1 cellular context compared by ENCODE assay signal in genomic region chr10:79420974-79421688, GRCh38.
TF ChIP-seq lines count a peak whose summit lies in the region.

No MANE protein-coding gene starts in this region.

TF ChIP-seq in IMR-90, 13 proteins besides CTCF, POLR2A, EP300 and RAD21:
- no peak for TF ChIP-seq ELK1 (IDR thresholded peaks at IDR 0.05; ENCODE audit: borderline replicate concordance, low read depth, low read length)
- no peak for TF ChIP-seq BHLHE40 (IDR thresholded peaks at IDR 0.05; ENCODE audit: low read depth, low read length)
- no peak for TF ChIP-seq NFE2L2 (IDR thresholded peaks at IDR 0.05; ENCODE audit: low read depth, low read length)
- no peak for TF ChIP-seq USF2 (IDR thresholded peaks at IDR 0.05; ENCODE audit: low read depth, low read length)
- TF ChIP-seq CHD1 (IDR thresholded peaks at IDR 0.05; ENCODE audit: low read depth, low read length), result no peak
- no peak for TF ChIP-seq MAZ (IDR thresholded peaks at IDR 0.05; ENCODE audit: borderline replicate concordance, low read depth, low read length)
- TF ChIP-seq MXI1 (IDR thresholded peaks at IDR 0.05; ENCODE audit: borderline replicate concordance, low read depth, low read length), result no peak
- no peak for TF ChIP-seq CEBPB (IDR thresholded peaks at IDR 0.05; ENCODE audit: low read depth, low read length)
- no peak for TF ChIP-seq FOS (IDR thresholded peaks at IDR 0.05; ENCODE audit: low read depth, low read length)
- no peak for TF ChIP-seq RFX5 (IDR thresholded peaks at IDR 0.05; ENCODE audit: low read depth, low read length)
- no peak for TF ChIP-seq RCOR1 (IDR thresholded peaks at IDR 0.05; ENCODE audit: insufficient replicate concordance, low read length)
- TF ChIP-seq SMC3 (IDR thresholded peaks at IDR 0.05; ENCODE audit: low read depth, low read length), result no peak
- TF ChIP-seq MAFK (IDR thresholded peaks at IDR 0.05; ENCODE audit: low read depth, low read length), result no peak
